Comparison of ENCODE assay signal across 1 cellular context in the genomic region with DNA sequence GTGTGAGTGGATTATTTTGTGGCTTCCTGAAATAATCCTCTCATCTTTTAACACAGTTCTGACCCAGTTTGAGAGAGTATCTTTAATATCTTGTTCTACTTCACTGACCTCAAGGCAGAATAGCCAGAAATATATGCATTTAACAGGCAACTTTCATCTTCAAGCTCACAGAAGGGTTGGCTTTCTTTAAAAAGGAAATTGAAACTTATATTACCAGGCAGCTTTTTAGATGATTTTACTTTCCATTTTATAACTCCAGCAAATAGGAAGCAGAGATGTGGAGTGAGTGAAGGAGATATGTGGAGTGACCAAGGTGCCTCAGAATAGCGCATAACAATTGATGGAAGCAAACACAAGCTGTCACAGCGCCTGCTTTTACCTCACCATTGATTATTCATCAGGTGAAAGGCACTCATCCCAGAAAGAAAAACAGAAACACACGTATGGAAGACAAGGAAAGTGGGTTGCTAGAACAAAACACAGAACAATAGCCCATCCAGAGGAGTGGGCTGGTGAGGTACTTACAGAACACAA.
TF ChIP-seq lines count a peak whose summit lies in the region.

No MANE protein-coding gene starts in this region.

TF ChIP-seq in GM12878, 131 proteins besides CTCF, POLR2A, EP300 and RAD21 (continued from another document):
- TF ChIP-seq, protein P1, sequence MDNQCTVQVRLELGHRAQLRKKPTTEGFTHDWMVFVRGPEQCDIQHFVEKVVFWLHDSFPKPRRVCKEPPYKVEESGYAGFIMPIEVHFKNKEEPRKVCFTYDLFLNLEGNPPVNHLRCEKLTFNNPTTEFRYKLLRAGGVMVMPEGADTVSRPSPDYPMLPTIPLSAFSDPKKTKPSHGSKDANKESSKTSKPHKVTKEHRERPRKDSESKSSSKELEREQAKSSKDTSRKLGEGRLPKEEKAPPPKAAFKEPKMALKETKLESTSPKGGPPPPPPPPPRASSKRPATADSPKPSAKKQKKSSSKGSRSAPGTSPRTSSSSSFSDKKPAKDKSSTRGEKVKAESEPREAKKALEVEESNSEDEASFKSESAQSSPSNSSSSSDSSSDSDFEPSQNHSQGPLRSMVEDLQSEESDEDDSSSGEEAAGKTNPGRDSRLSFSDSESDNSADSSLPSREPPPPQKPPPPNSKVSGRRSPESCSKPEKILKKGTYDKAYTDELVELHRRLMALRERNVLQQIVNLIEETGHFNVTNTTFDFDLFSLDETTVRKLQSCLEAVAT (IDR thresholded peaks at IDR 0.05), result no peak
- TF ChIP-seq POLR2AphosphoS5 (IDR thresholded peaks at IDR 0.05; ENCODE audit: low read length) (no peak), RUNX3 (IDR thresholded peaks at IDR 0.05; ENCODE audit: low read length) (no peak), MEF2A (IDR thresholded peaks at IDR 0.05; ENCODE audit: insufficient read depth, low read depth, low read length) (no peak)
